Comparison of ENCODE assay signal across 1 cellular context in the genomic region with DNA sequence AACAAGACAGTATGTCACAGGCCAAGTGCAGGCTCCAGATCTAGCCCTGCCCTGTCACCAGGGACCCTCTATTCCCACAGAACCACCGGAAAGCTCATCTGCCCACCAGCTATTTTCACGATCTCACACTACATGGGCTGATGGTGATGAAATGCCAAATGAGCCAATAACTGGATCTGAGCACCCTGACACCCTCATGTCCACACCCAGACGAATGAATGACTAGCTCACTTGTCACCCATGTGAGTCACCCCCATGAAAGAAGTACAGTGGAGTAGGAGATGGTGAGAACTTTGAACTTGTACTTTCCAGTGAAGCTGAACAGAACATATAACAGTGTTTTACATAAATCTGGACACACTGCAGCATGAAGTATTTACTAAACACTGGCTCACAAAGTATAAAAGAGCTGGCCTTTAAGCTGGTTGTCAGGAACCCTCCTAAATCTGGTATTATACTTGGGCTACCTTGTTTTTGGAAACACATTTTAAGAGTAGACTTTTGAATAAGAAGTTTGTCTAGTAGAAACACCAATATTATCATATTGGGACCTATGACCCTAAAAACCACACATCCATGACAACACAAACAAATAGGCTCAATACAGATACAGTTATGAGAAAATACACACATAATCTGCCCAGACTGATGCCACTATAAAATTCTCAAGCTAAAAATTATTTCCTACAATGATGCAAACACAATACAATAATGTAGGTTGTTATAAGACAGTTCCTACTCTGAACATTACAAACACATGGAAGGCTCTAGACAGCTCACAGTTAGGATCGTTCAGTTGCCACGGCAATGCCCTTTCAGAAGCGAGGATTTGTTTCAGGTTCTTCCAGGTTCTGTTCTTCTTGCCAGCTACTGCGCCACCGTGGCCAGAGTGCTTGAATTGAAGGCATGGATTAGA.
TF ChIP-seq lines count a peak whose summit lies in the region.

No MANE protein-coding gene starts in this region.

TF ChIP-seq in endothelial cell of umbilical vein, 7 proteins besides CTCF, POLR2A, EP300 and RAD21:
- peak; percentile 7 for TF ChIP-seq GATA2 (IDR thresholded peaks at IDR 0.05; ENCODE audit: insufficient read depth, insufficient read length, low read depth, low read length)
- peak; percentile 94 for TF ChIP-seq FOS (IDR thresholded peaks at IDR 0.05; ENCODE audit: borderline replicate concordance, insufficient read depth, low read length)
- TF ChIP-seq JUN (IDR thresholded peaks at IDR 0.05; ENCODE audit: borderline replicate concordance, insufficient read depth, insufficient read length, low read depth): peak; percentile 68
- TF ChIP-seq MYC (IDR thresholded peaks at IDR 0.05; ENCODE audit: low read depth, low read length): no peak
- TF ChIP-seq, protein P1, sequence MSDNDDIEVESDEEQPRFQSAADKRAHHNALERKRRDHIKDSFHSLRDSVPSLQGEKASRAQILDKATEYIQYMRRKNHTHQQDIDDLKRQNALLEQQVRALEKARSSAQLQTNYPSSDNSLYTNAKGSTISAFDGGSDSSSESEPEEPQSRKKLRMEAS (IDR thresholded peaks at IDR 0.05; ENCODE audit: insufficient read depth, insufficient read length): no peak
